In genomic region chr16:30051518-30051917, GRCh38 we compare ENCODE assay signal across 1 cellular context.
TF ChIP-seq lines count a peak whose summit lies in the region.

No MANE protein-coding gene starts in this region.

TF ChIP-seq in GM23338, 12 proteins besides CTCF, POLR2A, EP300 and RAD21 (continued from another document):
- TF ChIP-seq REST (IDR thresholded peaks at IDR 0.05; ENCODE audit: unreplicated experiment) (no peak), STAT1 (IDR thresholded peaks at IDR 0.05; ENCODE audit: unreplicated experiment) (no peak), NANOG (IDR thresholded peaks at IDR 0.05; ENCODE audit: borderline replicate concordance) (no peak), JUNB (IDR thresholded peaks at IDR 0.05; ENCODE audit: unreplicated experiment) (no peak), ZNF462 (CRISPR knock-in tag; IDR thresholded peaks at IDR 0.05) (no peak), EZH2phosphoT487 (IDR thresholded peaks at IDR 0.05; ENCODE audit: unreplicated experiment) (no peak), EZH2 (IDR thresholded peaks at IDR 0.05; ENCODE audit: low read depth, unreplicated experiment) (no peak), POLR2AphosphoS5 (IDR thresholded peaks at IDR 0.05; ENCODE audit: low read depth) (no peak), ZNF114 (CRISPR knock-in tag; IDR thresholded peaks at IDR 0.05) (no peak), ZNF331 (CRISPR knock-in tag; IDR thresholded peaks at IDR 0.05; ENCODE audit: low read depth) (no peak)
